In genomic region chr1:91022518-91022929, GRCh38 we compare ENCODE assay signal across 1 cellular context.
TF ChIP-seq lines count a peak whose summit lies in the region.

No MANE protein-coding gene starts in this region.

TF ChIP-seq in H1, 55 proteins besides CTCF, POLR2A, EP300 and RAD21 (continued from another document):
- TF ChIP-seq KDM4A (IDR thresholded peaks at IDR 0.05; ENCODE audit: low read depth, low read length, severe bottlenecking) (no peak), NANOG (IDR thresholded peaks at IDR 0.05; ENCODE audit: insufficient read depth, low read depth, low read length, poor library complexity, severe bottlenecking) (no peak), SP1 (IDR thresholded peaks at IDR 0.05; ENCODE audit: low read depth, low read length) (no peak), RBBP5 (IDR thresholded peaks at IDR 0.05; ENCODE audit: borderline replicate concordance, low read depth, low read length) (no peak), CBX5 (IDR thresholded peaks at IDR 0.05; ENCODE audit: low read depth, low read length) (no peak), SIN3A (conservative IDR thresholded peaks at IDR 0.05 in 1 of 2, IDR thresholded peaks at IDR 0.05 in 1 of 2; ENCODE audit: low read depth in 1 of 2, low read length in 2 of 2) (no peak), MAFK (IDR thresholded peaks at IDR 0.05; ENCODE audit: low read depth, low read length) (no peak), GABPA (IDR thresholded peaks at IDR 0.05; ENCODE audit: borderline replicate concordance, insufficient read depth, low read length) (no peak), RNF2 (IDR thresholded peaks at IDR 0.05; ENCODE audit: borderline replicate concordance, low read depth, low read length, missing control alignments, poor library complexity, severe bottlenecking) (no peak), RXRA (IDR thresholded peaks at IDR 0.05; ENCODE audit: insufficient read depth, low read depth, low read length) (no peak), ASH2L (IDR thresholded peaks at IDR 0.05; ENCODE audit: low read length) (no peak), POLR2AphosphoS5 (IDR thresholded peaks at IDR 0.05; ENCODE audit: low read depth, low read length) (no peak)
